1 cellular context compared by ENCODE assay signal in genomic region chr20:57268399-57269076, GRCh38.
TF ChIP-seq lines count a peak whose summit lies in the region.

No MANE protein-coding gene starts in this region.

TF ChIP-seq in H1, 55 proteins besides CTCF, POLR2A, EP300 and RAD21:
- TF ChIP-seq GTF2F1 (IDR thresholded peaks at IDR 0.05; ENCODE audit: borderline replicate concordance, low read depth, low read length) (no peak), RNF2 (IDR thresholded peaks at IDR 0.05; ENCODE audit: borderline replicate concordance, low read depth, low read length, missing control alignments, poor library complexity, severe bottlenecking) (no peak), ASH2L (IDR thresholded peaks at IDR 0.05; ENCODE audit: low read length) (no peak), TEAD4 (IDR thresholded peaks at IDR 0.05; ENCODE audit: low read depth, low read length) (no peak), POLR2AphosphoS5 (IDR thresholded peaks at IDR 0.05; ENCODE audit: low read depth, low read length) (no peak), BACH1 (IDR thresholded peaks at IDR 0.05; ENCODE audit: low read length) (no peak), EGR1 (IDR thresholded peaks at IDR 0.05; ENCODE audit: borderline replicate concordance, low read depth, low read length) (no peak), FOSL1 (IDR thresholded peaks at IDR 0.05; ENCODE audit: insufficient read depth, low read depth, low read length) (no peak), SP1 (IDR thresholded peaks at IDR 0.05; ENCODE audit: low read depth, low read length) (no peak), KDM1A (IDR thresholded peaks at IDR 0.05; ENCODE audit: borderline replicate concordance, low read length) (no peak), SP2 (IDR thresholded peaks at IDR 0.05; ENCODE audit: low read length) (no peak), SAP30 (IDR thresholded peaks at IDR 0.05; ENCODE audit: insufficient read depth, insufficient replicate concordance, low read length) (no peak), SIN3A (conservative IDR thresholded peaks at IDR 0.05 in 1 of 2, IDR thresholded peaks at IDR 0.05 in 1 of 2; ENCODE audit: low read depth in 1 of 2, low read length in 2 of 2) (no peak), RXRA (IDR thresholded peaks at IDR 0.05; ENCODE audit: insufficient read depth, low read depth, low read length) (no peak), SIRT6 (IDR thresholded peaks at IDR 0.05; ENCODE audit: low read length) (no peak)
